Comparison of ENCODE assay signal across 13 cellular contexts in the genomic region with DNA sequence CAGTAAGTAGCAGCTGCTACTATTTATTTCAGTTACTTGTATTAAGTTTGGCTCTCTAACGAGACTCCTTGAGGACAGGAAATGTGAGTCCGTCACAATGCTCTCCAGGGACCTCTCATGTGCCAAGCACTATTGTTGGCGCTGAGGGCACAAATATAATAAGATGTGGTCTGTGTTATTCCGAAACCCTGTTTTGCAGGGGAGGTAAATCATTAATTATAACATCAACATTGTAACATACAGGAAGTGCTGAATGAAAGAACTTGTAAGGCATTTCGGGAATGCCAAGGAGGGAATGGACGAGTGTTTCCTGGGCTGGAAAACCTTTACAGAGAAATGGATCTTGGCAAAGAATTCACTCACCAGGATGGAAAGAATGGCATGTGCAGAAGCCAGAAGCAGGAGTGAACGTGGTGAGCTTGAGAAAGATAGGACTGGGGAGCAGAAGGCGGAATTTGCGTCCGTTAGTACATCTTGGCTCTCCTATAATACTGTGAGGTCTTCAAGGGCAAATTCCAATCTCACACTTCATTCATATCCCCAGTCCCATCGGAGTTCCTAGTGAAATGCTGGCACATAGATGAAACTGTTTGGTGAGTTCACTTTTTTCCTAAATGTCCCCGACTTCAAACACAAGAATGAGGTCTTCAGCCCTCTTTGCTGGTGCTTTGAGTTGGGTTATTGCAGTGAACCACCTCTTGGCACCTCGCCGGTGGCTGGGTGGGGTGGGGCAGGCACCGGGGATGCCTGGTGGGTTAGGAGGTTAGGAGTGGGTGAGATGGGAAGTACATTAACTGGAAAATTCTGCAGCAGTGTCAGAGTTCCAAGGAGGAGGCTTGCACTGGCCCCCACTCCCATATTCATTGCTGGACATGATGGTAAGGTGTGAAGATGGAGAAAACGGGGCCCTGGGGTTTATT. TPM values are rescaled to one million over a fixed set of nuclear protein-coding genes. Genes with fewer than 3 reads are reported as not detected.
DNase-seq lines count a peak whose midpoint lies in the region; ATAC-seq and TF ChIP-seq lines count a peak whose summit lies in the region.
"Had no signal": no experiment of that assay in that cellular context is flagged by ENCODE, and none has a peak within 500 bp of the region (broad histone marks: within the 10 kb centered on the region; RNA-seq: fewer than 3 reads in every experiment).

No MANE protein-coding gene starts in this region.

- peak overlapping the region; percentile 75 for H3K27ac ChIP-seq in upper lobe of right lung

- H3K4me1 ChIP-seq in upper lobe of right lung, result peaks cover 47% of the 10 kb centered on the region

- ATAC-seq in left colon (peak; percentile 80), upper lobe of right lung (peak; percentile 80), GM19035 (IDR thresholded peaks at IDR 0.05; ENCODE audit: unreplicated experiment) (no peak), HG02763 (IDR thresholded peaks at IDR 0.05; ENCODE audit: unreplicated experiment) (no peak)

- H3K4me1 Mint-ChIP-seq in activated naive CD8-positive, alpha-beta T cell (ENCODE audit: low read depth), result peaks cover 4% of the 10 kb centered on the region
- peaks cover 4% of the 10 kb centered on the region for H3K4me1 Mint-ChIP-seq in activated naive CD8-positive, alpha-beta T cell treated with anti-CD3 and anti-CD28 coated beads for 36 hours
- H3K4me1 Mint-ChIP-seq in brain, result no peaks in the 10 kb centered on the region

- peaks cover 5% of the 10 kb centered on the region for H3K36me3 Mint-ChIP-seq in activated naive CD8-positive, alpha-beta T cell
- H3K36me3 Mint-ChIP-seq in activated naive CD8-positive, alpha-beta T cell treated with anti-CD3 and anti-CD28 coated beads for 36 hours, result peaks cover 4% of the 10 kb centered on the region
- peaks cover 15% of the 10 kb centered on the region for H3K36me3 Mint-ChIP-seq in brain

- no peaks in the 10 kb centered on the region for H3K9me3 ChIP-seq in upper lobe of right lung

- peak overlapping the region; percentile 46 for H3K27ac Mint-ChIP-seq in activated naive CD8-positive, alpha-beta T cell
- no peak overlapping the region for H3K27ac Mint-ChIP-seq in activated naive CD8-positive, alpha-beta T cell treated with anti-CD3 and anti-CD28 coated beads for 36 hours
- peak overlapping the region in 3 of 5 experiments; percentile 20 to 22 (median 21) for H3K27ac Mint-ChIP-seq in brain

- TF ChIP-seq CTCF in brain (conservative IDR thresholded peaks at IDR 0.05), result no peak
- TF ChIP-seq CTCF in upper lobe of right lung (IDR thresholded peaks at IDR 0.05), result no peak
- TF ChIP-seq CTCF in GM13976 (IDR thresholded peaks at IDR 0.05; ENCODE audit: borderline replicate concordance, control extremely low read depth, extremely low read depth, insufficient read depth, missing control alignments), result no peak

- H3K36me3 ChIP-seq in upper lobe of right lung, result peaks cover 12% of the 10 kb centered on the region

- intact Hi-C loops in left colon (cut with DNase I, micrococcal nuclease), result no loop called here
- intact Hi-C loops in upper lobe of right lung (cut with DNase I), result no loop called here

- no peaks in the 10 kb centered on the region for H3K27me3 Mint-ChIP-seq in activated naive CD8-positive, alpha-beta T cell
- H3K27me3 Mint-ChIP-seq in activated naive CD8-positive, alpha-beta T cell treated with anti-CD3 and anti-CD28 coated beads for 36 hours, result no peaks in the 10 kb centered on the region
- H3K27me3 Mint-ChIP-seq in brain, result no peaks in the 10 kb centered on the region
- H3K27me3 Mint-ChIP-seq: naive B cell had no signal

- DNase-seq in activated naive CD8-positive, alpha-beta T cell treated with anti-CD3 and anti-CD28 coated beads for 36 hours, result no peak
- DNase-seq in left colon (no peak), upper lobe of right lung (no peak), GM13976 (ENCODE audit: low spot score) (no peak)
- DNase-seq: effector memory CD4-positive, alpha-beta T cell; naive B cell; NCI-H146 had no signal

- no peak overlapping the region for H3K4me3 ChIP-seq in upper lobe of right lung

- no peak overlapping the region for H3K4me3 Mint-ChIP-seq in activated naive CD8-positive, alpha-beta T cell
- no peak overlapping the region for H3K4me3 Mint-ChIP-seq in activated naive CD8-positive, alpha-beta T cell treated with anti-CD3 and anti-CD28 coated beads for 36 hours
- no peak overlapping the region for H3K4me3 Mint-ChIP-seq in brain

- in situ Hi-C loops in GM13976 (cut with MboI; ENCODE audit: low sequenced_read_pairs, unreplicated experiment), result no loop called here

- H3K9me3 Mint-ChIP-seq in activated naive CD8-positive, alpha-beta T cell (ENCODE audit: low read depth), result no peaks in the 10 kb centered on the region
- H3K9me3 Mint-ChIP-seq in activated naive CD8-positive, alpha-beta T cell treated with anti-CD3 and anti-CD28 coated beads for 36 hours, result no peaks in the 10 kb centered on the region
- no peaks in the 10 kb centered on the region for H3K9me3 Mint-ChIP-seq in brain
- H3K9me3 Mint-ChIP-seq: naive B cell had no signal

- no peaks in the 10 kb centered on the region for H3K27me3 ChIP-seq in upper lobe of right lung

RNA-seq across cellular contexts. Expression of a gene that starts 11.5 kb away (rescaled TPM):
- not detected for total RNA-seq in activated naive CD8-positive, alpha-beta T cell treated with anti-CD3 and anti-CD28 coated beads for 36 hours
- polyA plus RNA-seq in brain (ENCODE audit: insufficient read depth, low read depth, low replicate concordance), result not detected
- total RNA-seq in left colon (not detected), upper lobe of right lung (not detected)
- total RNA-seq: activated CD8-positive, alpha-beta memory T cell treated with anti-CD3 and anti-CD28 coated beads for 36 hours had no signal
- polyA plus RNA-seq: BJ had no signal

RNA-seq across cellular contexts. Expression of a gene that starts 47.9 kb away (rescaled TPM):
- total RNA-seq in activated naive CD8-positive, alpha-beta T cell treated with anti-CD3 and anti-CD28 coated beads for 36 hours, result 10 to 100 TPM; 65.9 to 67.2 TPM
- polyA plus RNA-seq in brain (ENCODE audit: insufficient read depth, low read depth, low replicate concordance), result 85.3 TPM
- total RNA-seq in left colon (10 to 100 TPM; 41.9 to 42.3 TPM), upper lobe of right lung (61.4 TPM)

Comparison
In these comparisons a context has a peak if more than half of its experiments do, and no peak if none do; other contexts are left out.
1. ATAC-seq: peak in left colon (single experiment) and upper lobe of right lung (single experiment); none in GM19035 (single experiment) and HG02763 (single experiment).